ENCODE assay signal across 11 cellular contexts in the genomic region with DNA sequence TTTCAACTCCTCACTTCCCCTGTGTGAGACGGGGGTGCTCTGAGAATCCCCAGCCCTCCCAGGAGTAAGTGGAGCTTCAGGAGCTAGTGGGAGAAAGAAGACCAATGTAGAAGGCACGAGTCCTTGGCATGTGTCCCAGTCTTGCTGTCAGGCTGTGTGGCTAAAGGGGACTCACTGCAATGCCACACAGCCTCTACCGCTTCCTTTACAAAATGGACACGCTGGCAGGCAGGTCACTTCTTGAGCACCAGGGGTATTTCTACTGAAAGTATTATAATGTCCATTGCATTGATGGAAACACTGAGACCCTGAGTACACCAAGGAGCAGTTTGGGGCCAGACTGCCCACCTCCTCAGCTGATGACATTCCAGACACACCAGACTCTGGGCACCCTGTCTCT. TPM values are rescaled to one million over a fixed set of nuclear protein-coding genes. Genes with fewer than 3 reads are reported as not detected.
"Had no signal": no experiment of that assay in that cellular context is flagged by ENCODE, and none has a peak within 500 bp of the region (broad histone marks: within the 10 kb centered on the region; RNA-seq: fewer than 3 reads in every experiment).

No MANE protein-coding gene starts in this region.

- H3K27ac ChIP-seq: HL-60 had no signal

- ATAC-seq: GM23338, HCT116, HepG2 had no signal

- H3K4me1 ChIP-seq: HAP-1 had no signal

- H3K36me3 ChIP-seq: HAP-1 had no signal

- H3K4me2 ChIP-seq: GM23338 had no signal

- H3K27ac Mint-ChIP-seq: GM23338, HFFc6, IgD-negative memory B cell had no signal

- DNase-seq: HFFc6, KBM-7 had no signal

- H3K4me3 Mint-ChIP-seq: GM23338, HFFc6, IgD-negative memory B cell had no signal

- H3K9me3 ChIP-seq: HAP-1 had no signal

- FAIRE-seq: H1, H54, HepG2 had no signal

- H3K9me3 Mint-ChIP-seq: GM23338 had no signal

- H3K4me3 ChIP-seq: GM23338, HAP-1 had no signal

- H3K4me1 Mint-ChIP-seq: GM23338 had no signal

- H2AFZ ChIP-seq: GM23338 had no signal

- H3K36me3 Mint-ChIP-seq: IgD-negative memory B cell had no signal

RNA-seq across cellular contexts. Expression of a gene that starts 35.8 kb away (rescaled TPM):
- total RNA-seq: GM23338, H1, HepG2, HFFc6 had no signal
- polyA plus RNA-seq: GM23338, H1, HepG2, IgD-negative memory B cell had no signal

RNA-seq across cellular contexts. Expression of a gene that starts 58.7 kb away (rescaled TPM):
- total RNA-seq: H1, HepG2, HFFc6, HT1080 had no signal
- polyA plus RNA-seq: H1, HepG2, IgD-negative memory B cell had no signal
